ENCODE assay signal across 21 cellular contexts in the genomic region with DNA sequence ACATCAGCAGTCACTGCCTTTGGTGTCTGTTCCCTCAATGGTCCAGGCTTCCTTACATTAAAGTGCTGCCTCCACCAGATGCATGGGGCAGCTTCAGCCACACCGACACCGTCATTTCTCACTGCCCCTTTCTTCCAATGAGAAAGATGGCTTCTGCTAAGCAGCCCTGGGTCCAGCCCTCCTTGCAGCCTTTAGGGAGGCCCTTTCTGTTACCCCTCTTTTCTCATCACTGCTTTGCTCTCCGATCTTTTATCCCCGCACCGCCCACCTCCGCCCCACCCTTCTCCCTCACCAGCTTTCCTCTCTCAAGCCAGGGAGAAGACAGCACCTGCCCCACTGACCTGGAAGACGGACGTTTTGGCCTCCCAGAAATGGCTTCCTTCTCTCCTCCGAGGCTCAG. TPM values are rescaled to one million over a fixed set of nuclear protein-coding genes. Genes with fewer than 3 reads are reported as not detected.
DNase-seq lines count a peak whose midpoint lies in the region; ATAC-seq, FAIRE-seq and TF ChIP-seq lines count a peak whose summit lies in the region.
"Had no signal": no experiment of that assay in that cellular context is flagged by ENCODE, and none has a peak within 500 bp of the region (broad histone marks: within the 10 kb centered on the region; RNA-seq: fewer than 3 reads in every experiment).

No MANE protein-coding gene starts in this region.

- TF ChIP-seq RAD21 in HCT116 (IDR thresholded peaks at IDR 0.05; ENCODE audit: low read depth): no peak

- peaks cover 0 to 4% (median 0%) of the 10 kb centered on the region in 11 experiments; a peak in 1 of 22 replicates for H3K9me3 ChIP-seq in BLaER1 treated with 17β-estradiol and CSF1 and Interleukin-3, amounts not matched to agents 10 nM and 100 nM (replicated peaks in 1 of 11)
- no peaks in the 10 kb centered on the region for H3K9me3 ChIP-seq in HCT116 (ENCODE audit: control insufficient read depth in 1 of 2, insufficient read depth in 1 of 2, low read depth in 1 of 2, low read length in 2 of 2)
- H3K9me3 ChIP-seq: gastrocnemius medialis had no signal

- no TSS peak for BruUV-seq in HCT116 (replicated peaks; lab: Mats Ljungman, UMichigan)

- H3K9me2 ChIP-seq in HCT116 (ENCODE audit: insufficient read depth): no peaks in the 10 kb centered on the region

- H3K27ac Mint-ChIP-seq in activated T-helper 1 cell treated with anti-CD3 and anti-CD28 coated beads, Interleukin-12 subunit alpha, Interleukin-12 subunit beta, Interleukin-2, Interleukin-4 antibody, amounts not matched to agents 30 ng/mL and 10 ng/mL and 1 ng/mL, durations not matched to agents 14 hours and 24 hours and 36 hours: peak overlapping the region; percentile 83
- H3K27ac Mint-ChIP-seq in natural killer cell: peak overlapping the region; percentile 88 to 91

- peak overlapping the region in 2 of 10 experiments; percentile 2 to 26; a peak in 3 of 20 replicates for H3K4me3 ChIP-seq in BLaER1 treated with 17β-estradiol and CSF1 and Interleukin-3, amounts not matched to agents 10 nM and 100 nM
- H3K4me3 ChIP-seq in HCT116 (replicated peaks in 1 of 2; ENCODE audit: low read depth in 1 of 2, low read length in 2 of 2): no peak overlapping the region
- H3K4me3 ChIP-seq: gastrocnemius medialis had no signal

- ATAC-seq in HCT116 (no peak), natural killer cell (no peak)

- peak overlapping the region in 8 of 11 experiments; percentile 50 to 81 (median 67); a peak in 17 of 22 replicates for H3K27ac ChIP-seq in BLaER1 treated with 17β-estradiol and CSF1 and Interleukin-3, amounts not matched to agents 10 nM and 100 nM
- H3K27ac ChIP-seq in HCT116 (ENCODE audit: low read depth, low read length): no peak overlapping the region
- H3K27ac ChIP-seq: epithelial cell of prostate, gastrocnemius medialis, HL-60 had no signal

- DNase-seq in HCT116 (ENCODE audit: low read depth, low spot score): no peak
- no peak for DNase-seq in activated T-helper 1 cell treated with anti-CD3 and anti-CD28 coated beads, Interleukin-12 subunit alpha, Interleukin-12 subunit beta, Interleukin-2, Interleukin-4 antibody, amounts not matched to agents 30 ng/mL and 10 ng/mL and 1 ng/mL, durations not matched to agents 14 hours and 24 hours and 36 hours (ENCODE audit: low spot score)
- DNase-seq in natural killer cell: no peak
- DNase-seq in NCI-H2196 treated with DMSO at 0.1 percent for 48 hours (lab: John Stamatoyannopoulos, UW; ENCODE audit: unreplicated experiment): no peak
- no peak for DNase-seq in NCI-H2081 treated with DMSO at 0.1 percent for 48 hours (lab: John Stamatoyannopoulos, UW)
- no peak for DNase-seq in D721Med (ENCODE audit: insufficient read length, low spot score)
- DNase-seq: amniotic stem cell; C1 segment of cervical spinal cord; DMS79 treated with DMSO at 0.1 percent for 48 hours; gastrocnemius medialis; Karpas-422; NCI-H446; stimulated activated CD4-positive, alpha-beta T cell treated with anti-CD3 and anti-CD28 coated beads, Interleukin-15, amount 100 ng/mL, for 24 hours had no signal

- TF ChIP-seq CTCF in HCT116 (IDR thresholded peaks at IDR 0.05 in 2 of 3, conservative IDR thresholded peaks at IDR 0.05 in 1 of 3; ENCODE audit: borderline replicate concordance in 1 of 3, insufficient read depth in 1 of 3, low read depth in 2 of 3, low read length in 2 of 3): no peak
- TF ChIP-seq CTCF in natural killer cell (IDR thresholded peaks at IDR 0.05): no peak
- TF ChIP-seq CTCF in D721Med (IDR thresholded peaks at IDR 0.05; ENCODE audit: insufficient read depth, missing control alignments): no peak

- peak overlapping the region; percentile 68 to 88 (median 79) for H3K4me2 ChIP-seq in BLaER1 treated with 17β-estradiol and CSF1 and Interleukin-3, amounts not matched to agents 10 nM and 100 nM
- H3K4me2 ChIP-seq in HCT116 (ENCODE audit: low read length): peak overlapping the region; percentile 62; the same call in 1 of the 2 replicates

- H3K79me2 ChIP-seq in HCT116 (ENCODE audit: insufficient read depth, low read length): no peaks in the 10 kb centered on the region

- TF ChIP-seq POLR2A in HCT116 (IDR thresholded peaks at IDR 0.05; ENCODE audit: borderline replicate concordance, extremely low read depth, insufficient read depth, insufficient read length): no peak

- no peak overlapping the region for H2AFZ ChIP-seq in HCT116 (ENCODE audit: low read depth, low read length, poor library complexity, severe bottlenecking)

- H3K27me3 Mint-ChIP-seq in activated T-helper 1 cell treated with anti-CD3 and anti-CD28 coated beads, Interleukin-12 subunit alpha, Interleukin-12 subunit beta, Interleukin-2, Interleukin-4 antibody, amounts not matched to agents 30 ng/mL and 10 ng/mL and 1 ng/mL, durations not matched to agents 14 hours and 24 hours and 36 hours (ENCODE audit: insufficient read depth): peaks cover 35% of the 10 kb centered on the region
- H3K27me3 Mint-ChIP-seq in natural killer cell (ENCODE audit: low read depth in 2 of 2): no peaks in the 10 kb centered on the region

- no peaks in the 10 kb centered on the region for H4K20me1 ChIP-seq in BLaER1 treated with 17β-estradiol and CSF1 and Interleukin-3, amounts not matched to agents 10 nM and 100 nM
- H4K20me1 ChIP-seq in HCT116 (ENCODE audit: insufficient read depth): no peaks in the 10 kb centered on the region

- H3K4me1 Mint-ChIP-seq in activated T-helper 1 cell treated with anti-CD3 and anti-CD28 coated beads, Interleukin-12 subunit alpha, Interleukin-12 subunit beta, Interleukin-2, Interleukin-4 antibody, amounts not matched to agents 30 ng/mL and 10 ng/mL and 1 ng/mL, durations not matched to agents 14 hours and 24 hours and 36 hours (ENCODE audit: low read depth): peaks cover 33% of the 10 kb centered on the region
- H3K4me1 Mint-ChIP-seq in natural killer cell: peaks cover 46 to 70% of the 10 kb centered on the region in 2 donors

- H3K9ac ChIP-seq in BLaER1 treated with 17β-estradiol and CSF1 and Interleukin-3, amounts not matched to agents 10 nM and 100 nM: peak overlapping the region in 7 of 11 experiments; percentile 6 to 74 (median 65); a peak in 10 of 22 replicates
- H3K9ac ChIP-seq in HCT116 (ENCODE audit: low read length): no peak overlapping the region

- FAIRE-seq in D721Med (lab: Jason Lieb, UNC): no peak
- FAIRE-seq: colon had no signal

- peaks cover 33 to 54% (median 41%) of the 10 kb centered on the region in 10 experiments for H3K4me1 ChIP-seq in BLaER1 treated with 17β-estradiol and CSF1 and Interleukin-3, amounts not matched to agents 10 nM and 100 nM
- peaks cover 14 to 26% of the 10 kb centered on the region in 2 experiments for H3K4me1 ChIP-seq in HCT116 (ENCODE audit: control insufficient read depth in 1 of 2, insufficient read depth in 2 of 2, low read length in 2 of 2)
- H3K4me1 ChIP-seq: gastrocnemius medialis had no signal

- intact Hi-C loops in HCT116 (cut with micrococcal nuclease): no loop called here
- intact Hi-C loops in activated T-helper 1 cell treated with anti-CD3 and anti-CD28 coated beads, Interleukin-12 subunit alpha, Interleukin-12 subunit beta, Interleukin-2, Interleukin-4 antibody, amounts not matched to agents 30 ng/mL and 10 ng/mL and 1 ng/mL, durations not matched to agents 14 hours and 24 hours and 36 hours (cut with micrococcal nuclease): loop anchor here (1.0 to 5.0 kb wide), 7 partner anchors 10 to 878 kb away; a partner anchor contains a TSS
- intact Hi-C loops in natural killer cell (cut with micrococcal nuclease): loop anchor here (1.0 kb wide), 1 partner anchor 34 kb away; no protein-coding TSS in a partner anchor

- H3K4me3 Mint-ChIP-seq in activated T-helper 1 cell treated with anti-CD3 and anti-CD28 coated beads, Interleukin-12 subunit alpha, Interleukin-12 subunit beta, Interleukin-2, Interleukin-4 antibody, amounts not matched to agents 30 ng/mL and 10 ng/mL and 1 ng/mL, durations not matched to agents 14 hours and 24 hours and 36 hours: peak overlapping the region; percentile 58
- peak overlapping the region; percentile 87 for H3K4me3 Mint-ChIP-seq in natural killer cell

- H3K27me3 ChIP-seq in BLaER1 treated with 17β-estradiol and CSF1 and Interleukin-3, amounts not matched to agents 10 nM and 100 nM: no peaks in the 10 kb centered on the region
- H3K27me3 ChIP-seq in HCT116 (ENCODE audit: insufficient read depth, low read length): no peaks in the 10 kb centered on the region
- H3K27me3 ChIP-seq: gastrocnemius medialis had no signal

- no peaks in the 10 kb centered on the region for H3K9me3 Mint-ChIP-seq in activated T-helper 1 cell treated with anti-CD3 and anti-CD28 coated beads, Interleukin-12 subunit alpha, Interleukin-12 subunit beta, Interleukin-2, Interleukin-4 antibody, amounts not matched to agents 30 ng/mL and 10 ng/mL and 1 ng/mL, durations not matched to agents 14 hours and 24 hours and 36 hours
- H3K9me3 Mint-ChIP-seq in natural killer cell: no peaks in the 10 kb centered on the region

- RAD21 ChIA-PET in HCT116 (lab: Charles Lee; ENCODE audit: low non-redundant PET in 1 of 2, low total read pairs in 2 of 2, uncharacterized antibody in 2 of 2, unreplicated experiment in 2 of 2): no interaction called here

- H3K36me3 ChIP-seq in BLaER1 treated with 17β-estradiol and CSF1 and Interleukin-3, amounts not matched to agents 10 nM and 100 nM: peaks cover under 1 to 27% (median 17%) of the 10 kb centered on the region in 11 experiments; a peak in 17 of 22 replicates
- H3K36me3 ChIP-seq in HCT116 (ENCODE audit: control insufficient read depth in 1 of 2, insufficient read depth in 2 of 2, low read length in 2 of 2): no peaks in the 10 kb centered on the region

- peaks cover 27% of the 10 kb centered on the region for H3K36me3 Mint-ChIP-seq in activated T-helper 1 cell treated with anti-CD3 and anti-CD28 coated beads, Interleukin-12 subunit alpha, Interleukin-12 subunit beta, Interleukin-2, Interleukin-4 antibody, amounts not matched to agents 30 ng/mL and 10 ng/mL and 1 ng/mL, durations not matched to agents 14 hours and 24 hours and 36 hours (ENCODE audit: low read depth)
- H3K36me3 Mint-ChIP-seq in natural killer cell: no peaks in the 10 kb centered on the region

- CTCF ChIA-PET in HCT116 (lab: Charles Lee): no interaction called here

- POLR2A ChIA-PET in HCT116 (lab: Charles Lee): no interaction called here

TF ChIP-seq in HCT116, 20 proteins besides CTCF, POLR2A, EP300 and RAD21 (continues in another document):
- no peak for TF ChIP-seq JUND (IDR thresholded peaks at IDR 0.05)
- TF ChIP-seq ELF1 (IDR thresholded peaks at IDR 0.05; ENCODE audit: borderline replicate concordance, low read depth): no peak

RNA-seq across cellular contexts. Expression of a gene that starts 28.2 kb away (rescaled TPM):
- total RNA-seq in HCT116 (2021; ENCODE audit: unreplicated experiment) (not detected), natural killer cell (1 to 10 TPM in 2 of 3 donors, under 1 TPM in 1; 0.95 to 2.1 (median 1.7) TPM)
- 0.09 TPM in 1 of 2 replicates, not detected in the other for polyA plus RNA-seq in HCT116 (2012)
- 27.2 and 27.9 TPM in 2 replicates for total RNA-seq in activated T-helper 1 cell treated with anti-CD3 and anti-CD28 coated beads, Interleukin-12 subunit alpha, Interleukin-12 subunit beta, Interleukin-2, Interleukin-4 antibody, amounts not matched to agents 30 ng/mL and 10 ng/mL and 1 ng/mL, durations not matched to agents 14 hours and 24 hours and 36 hours
- total RNA-seq: OCI-LY7, pulmonary artery endothelial cell, SK-MEL-5 had no signal

RNA-seq across cellular contexts. Expression of a gene that starts 28.7 kb away (rescaled TPM):
- not detected for total RNA-seq in HCT116 (2021; ENCODE audit: unreplicated experiment)
- polyA plus RNA-seq in HCT116 (2012): 0.02 and 0.04 TPM in 2 replicates
- total RNA-seq in activated T-helper 1 cell treated with anti-CD3 and anti-CD28 coated beads, Interleukin-12 subunit alpha, Interleukin-12 subunit beta, Interleukin-2, Interleukin-4 antibody, amounts not matched to agents 30 ng/mL and 10 ng/mL and 1 ng/mL, durations not matched to agents 14 hours and 24 hours and 36 hours: not detected in 2 replicates
- total RNA-seq in natural killer cell: under 1 TPM in 1 of 3 donors, not detected in 2; 0.27 TPM
- total RNA-seq: pulmonary artery endothelial cell, SK-MEL-5 had no signal
- polyA plus RNA-seq: liver had no signal
